Comparison of ENCODE assay signal across 9 cellular contexts in the genomic region with DNA sequence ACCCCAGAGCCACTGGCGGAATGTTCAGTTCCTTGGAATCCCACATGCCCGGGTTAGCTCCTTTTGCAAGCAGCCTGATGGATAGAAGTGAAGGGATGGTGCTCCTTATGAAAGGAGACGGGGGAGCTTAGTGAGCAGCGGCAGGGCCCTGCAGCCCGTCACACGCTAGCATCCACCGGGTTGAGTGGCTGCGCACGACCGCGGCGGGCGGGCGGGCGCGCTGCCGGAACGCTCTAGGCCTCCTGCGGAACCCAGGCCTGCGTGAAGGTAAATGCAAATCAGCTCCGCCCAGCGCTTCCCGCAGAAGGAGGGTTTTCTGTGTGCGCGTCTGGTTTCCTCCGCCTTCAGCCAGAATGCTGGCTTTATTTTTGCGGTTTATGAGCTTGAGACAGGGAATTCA. TPM values are rescaled to one million over a fixed set of nuclear protein-coding genes. Genes with fewer than 3 reads are reported as not detected.
DNase-seq lines count a peak whose midpoint lies in the region; ATAC-seq and TF ChIP-seq lines count a peak whose summit lies in the region.
"Had no signal": no experiment of that assay in that cellular context is flagged by ENCODE, and none has a peak within 500 bp of the region (broad histone marks: within the 10 kb centered on the region; RNA-seq: fewer than 3 reads in every experiment).

No MANE protein-coding gene starts in this region.

- no peak for TF ChIP-seq EP300 in neural cell (conservative IDR thresholded peaks at IDR 0.05; ENCODE audit: poor library complexity, severe bottlenecking)

- 23 to 31% methylated on average over 15 to 27 of the region's 27 CpGs for WGBS in lower leg skin, 2 donors

- no peaks in the 10 kb centered on the region for H4K20me1 ChIP-seq in neural cell (ENCODE audit: insufficient read depth)

- no peaks in the 10 kb centered on the region for H3F3A ChIP-seq in neural cell (ENCODE audit: insufficient read depth, low read length, poor library complexity, severe bottlenecking)

- TF ChIP-seq CTCF in neural cell (IDR thresholded peaks at IDR 0.05; ENCODE audit: poor library complexity, severe bottlenecking) (no peak), lower leg skin (IDR thresholded peaks at IDR 0.05) (no peak)

- H3K27ac ChIP-seq in SK-N-MC: no peak overlapping the region
- H3K27ac ChIP-seq in neural cell (ENCODE audit: low read length): no peak overlapping the region

- H3K79me2 ChIP-seq in neural cell (replicated peaks; ENCODE audit: insufficient read depth, low read length): no peaks in the 10 kb centered on the region

- no peaks in the 10 kb centered on the region for H3K36me3 ChIP-seq in SK-N-MC (ENCODE audit: insufficient read depth, low read length)
- no peaks in the 10 kb centered on the region for H3K36me3 ChIP-seq in neural cell (ENCODE audit: insufficient read depth, low read length)

- TF ChIP-seq RAD21 in neural cell (conservative IDR thresholded peaks at IDR 0.05): no peak

- TF ChIP-seq POLR2A in lower leg skin (IDR thresholded peaks at IDR 0.05): no peak

- H2AFZ ChIP-seq in neural cell (ENCODE audit: low read depth, low read length): no peak overlapping the region

- H3K9me3 ChIP-seq in SK-N-MC (ENCODE audit: low read depth, low read length): no peaks in the 10 kb centered on the region
- no peaks in the 10 kb centered on the region for H3K9me3 ChIP-seq in neural cell (ENCODE audit: low read length)

- H3K9ac ChIP-seq in SK-N-MC (ENCODE audit: insufficient read length) (no peak overlapping the region), neural cell (ENCODE audit: low read length) (no peak overlapping the region)

- no peaks in the 10 kb centered on the region for H3K9me2 ChIP-seq in neural cell (ENCODE audit: insufficient read depth, low read length)

- peaks cover 14% of the 10 kb centered on the region for H3K27me3 ChIP-seq in neural cell (ENCODE audit: insufficient read depth, low read depth, low read length)

- peak; percentile 56 for ATAC-seq in GM21529 (IDR thresholded peaks at IDR 0.05; ENCODE audit: unreplicated experiment)
- no peak for ATAC-seq in GM18907 (IDR thresholded peaks at IDR 0.05; ENCODE audit: unreplicated experiment)
- ATAC-seq: HCT116 had no signal

- H3K4me3 ChIP-seq in SK-N-MC: 0 out of 2 replicates have a peak overlapping the region, but pooled peaks have one; percentile 35
- H3K4me3 ChIP-seq in neural cell (ENCODE audit: low read length): peak overlapping the region; percentile 40
- H3K4me3 ChIP-seq in lower leg skin (ENCODE audit: low read depth, poor library complexity, severe bottlenecking): no peak overlapping the region

- DNase-seq in SK-N-MC (ENCODE audit: low read depth, low spot score): no peak
- peak; percentile 26 for DNase-seq in cerebellum (ENCODE audit: low spot score)
- no peak for DNase-seq in SIG-M5 (lab: John Stamatoyannopoulos, UW)
- DNase-seq in dedifferentiated amniotic fluid mesenchymal stem cell (ENCODE audit: extremely low spot score): no peak
- no peak for DNase-seq in lower leg skin (ENCODE audit: low spot score in 2 of 2)

- H3K4me2 ChIP-seq in neural cell (ENCODE audit: low read length): no peak overlapping the region

- intact Hi-C loops in lower leg skin (cut with DNase I; ENCODE audit: low total_unique reads): loop anchor here (10.0 kb wide), 1 partner anchor 156 kb away; no protein-coding TSS in a partner anchor

TF ChIP-seq in neural cell, 6 proteins besides CTCF, POLR2A, EP300 and RAD21:
- TF ChIP-seq TAF1 (IDR thresholded peaks at IDR 0.05; ENCODE audit: low read depth) (no peak), POLR2AphosphoS5 (IDR thresholded peaks at IDR 0.05) (peak; percentile 12), MXI1 (conservative IDR thresholded peaks at IDR 0.05; ENCODE audit: poor library complexity, severe bottlenecking) (no peak)

RNA-seq across cellular contexts. Expression of a gene that starts 19.8 kb away (rescaled TPM):
- total RNA-seq in cerebellum (not detected), lower leg skin (not detected)
- polyA plus RNA-seq in neural cell: not detected in 2 replicates
- not detected in 2 replicates for polyA minus RNA-seq in neural cell

RNA-seq across cellular contexts. Expression of a gene that starts 47.4 kb away (rescaled TPM):
- total RNA-seq in cerebellum (18.2 TPM), lower leg skin (10 to 100 TPM; 11.1 to 21.1 (median 16.9) TPM)
- polyA plus RNA-seq in neural cell: 34.9 and 42.5 TPM in 2 replicates
- 32.6 and 35.4 TPM in 2 replicates for polyA minus RNA-seq in neural cell
